ENCODE assay signal across 8 cellular contexts in genomic region chr1:181087400-181087901, GRCh38. TPM values are rescaled to one million over a fixed set of nuclear protein-coding genes. Genes with fewer than 3 reads are reported as not detected.
A peak's percentile ranks its signal among the peaks of the same experiment; 100 is the strongest.
DNase-seq lines count a peak whose midpoint lies in the region; ATAC-seq and TF ChIP-seq lines count a peak whose summit lies in the region.

No MANE protein-coding gene starts in this region.

- H3K4me1 ChIP-seq in Panc1 (ENCODE audit: control insufficient read depth, insufficient read depth, low read length), result peaks cover 32% of the 10 kb centered on the region

- H3K9me3 ChIP-seq in Panc1 (ENCODE audit: control insufficient read depth, insufficient read depth, low read depth, low read length), result no peaks in the 10 kb centered on the region

- BruUV-seq in Panc1 (replicated peaks; lab: Mats Ljungman, UMichigan), result no TSS peak

- peak overlapping the region; percentile 92 for H3K27ac ChIP-seq in Panc1 (ENCODE audit: low read length)

- peak; percentile 50 for DNase-seq in activated naive CD4-positive, alpha-beta T cell treated with anti-CD3 and anti-CD28 coated beads for 36 hours
- no peak for DNase-seq in activated naive CD4-positive, alpha-beta T cell treated with Interleukin-2 at 50 U/mL for 16 hours
- no peak for DNase-seq in Panc1 (ENCODE audit: low read depth, low spot score)
- no peak for DNase-seq in effector memory CD8-positive, alpha-beta T cell
- DNase-seq in type B pancreatic cell (ENCODE audit: extremely low spot score, unreplicated experiment), result no peak
- DNase-seq in omental fat pad (ENCODE audit: low spot score), result no peak
- DNase-seq in activated gamma-delta T cell (lab: John Stamatoyannopoulos, UW), result no peak

- ATAC-seq in Panc1, result no peak
- ATAC-seq in effector memory CD8-positive, alpha-beta T cell (replicated peaks), result no peak
- ATAC-seq in omental fat pad (ENCODE audit: low FRiP score), result no peak
- ATAC-seq in HG03521 (IDR thresholded peaks at IDR 0.05; ENCODE audit: unreplicated experiment), result no peak

- peaks cover 40% of the 10 kb centered on the region for H3K4me1 Mint-ChIP-seq in activated naive CD4-positive, alpha-beta T cell treated with anti-CD3 and anti-CD28 coated beads for 36 hours (ENCODE audit: low read depth)
- H3K4me1 Mint-ChIP-seq in effector memory CD8-positive, alpha-beta T cell (ENCODE audit: low read depth in 2 of 2), result peaks cover 25 to 30% of the 10 kb centered on the region in 2 donors
- H3K4me1 Mint-ChIP-seq in type B pancreatic cell (ENCODE audit: unreplicated experiment), result peaks cover 21% of the 10 kb centered on the region

- CTCF ChIA-PET in activated naive CD4-positive, alpha-beta T cell treated with anti-CD3 and anti-CD28 coated beads for 36 hours (lab: Charles Lee), result interaction anchor here (0.6 to 5.5 kb wide), 5 partner anchors 48 to 89 kb away, joined by 3 to 129 read pairs (median 3); no protein-coding TSS in a partner anchor
- CTCF ChIA-PET in Panc1 (lab: Charles Lee), result no interaction called here

- intact Hi-C loops in activated naive CD4-positive, alpha-beta T cell treated with anti-CD3 and anti-CD28 coated beads for 36 hours (cut with micrococcal nuclease), result no loop called here
- intact Hi-C loops in Panc1 (cut with micrococcal nuclease; ENCODE audit: unreplicated experiment), result no loop called here

- no peak for TF ChIP-seq CTCF in Panc1 (IDR thresholded peaks at IDR 0.05)
- TF ChIP-seq CTCF in type B pancreatic cell (conservative IDR thresholded peaks at IDR 0.05), result no peak
- no peak for TF ChIP-seq CTCF in omental fat pad (IDR thresholded peaks at IDR 0.05)

- peaks cover 31% of the 10 kb centered on the region for H3K36me3 Mint-ChIP-seq in activated naive CD4-positive, alpha-beta T cell treated with anti-CD3 and anti-CD28 coated beads for 36 hours (ENCODE audit: low read depth)
- H3K36me3 Mint-ChIP-seq in effector memory CD8-positive, alpha-beta T cell (ENCODE audit: insufficient read depth), result peaks cover 44% of the 10 kb centered on the region
- H3K36me3 Mint-ChIP-seq in type B pancreatic cell, result peaks cover 9% of the 10 kb centered on the region

- H3K4me3 Mint-ChIP-seq in activated naive CD4-positive, alpha-beta T cell treated with anti-CD3 and anti-CD28 coated beads for 36 hours, result peak overlapping the region; percentile 97
- peak overlapping the region; percentile 92 to 97 for H3K4me3 Mint-ChIP-seq in effector memory CD8-positive, alpha-beta T cell
- peak overlapping the region; percentile 99 for H3K4me3 Mint-ChIP-seq in type B pancreatic cell

- H3K27me3 ChIP-seq in Panc1 (ENCODE audit: control insufficient read depth, insufficient read depth, low read length), result no peaks in the 10 kb centered on the region

- POLR2A ChIA-PET in Panc1 (lab: Charles Lee), result interaction anchor here (0.6 to 0.7 kb wide), 2 partner anchors 14 to 49 kb away, joined by 3 read pairs; no protein-coding TSS in a partner anchor

- H3K36me3 ChIP-seq in Panc1 (ENCODE audit: control insufficient read depth, insufficient read depth, low read length), result peaks cover 9% of the 10 kb centered on the region

- H3K4me3 ChIP-seq in Panc1 (ENCODE audit: low read depth in 2 of 2, low read length in 2 of 2), result peak overlapping the region; percentile 80 to 94

- no peaks in the 10 kb centered on the region for H3K27me3 Mint-ChIP-seq in activated naive CD4-positive, alpha-beta T cell treated with anti-CD3 and anti-CD28 coated beads for 36 hours (ENCODE audit: low read depth)
- H3K27me3 Mint-ChIP-seq in effector memory CD8-positive, alpha-beta T cell, result no peaks in the 10 kb centered on the region
- peaks cover 17% of the 10 kb centered on the region for H3K27me3 Mint-ChIP-seq in type B pancreatic cell

- H3K9me3 Mint-ChIP-seq in activated naive CD4-positive, alpha-beta T cell treated with anti-CD3 and anti-CD28 coated beads for 36 hours, result no peaks in the 10 kb centered on the region
- no peaks in the 10 kb centered on the region for H3K9me3 Mint-ChIP-seq in effector memory CD8-positive, alpha-beta T cell
- no peaks in the 10 kb centered on the region for H3K9me3 Mint-ChIP-seq in type B pancreatic cell

- in situ Hi-C loops in Panc1 (cut with HindIII; ENCODE audit: low pct_unique_long_range_greater_than_20kb, low sequenced_read_pairs), result no loop called here

- peak overlapping the region; percentile 68 for H3K27ac Mint-ChIP-seq in activated naive CD4-positive, alpha-beta T cell treated with anti-CD3 and anti-CD28 coated beads for 36 hours
- H3K27ac Mint-ChIP-seq in effector memory CD8-positive, alpha-beta T cell, result peak overlapping the region in 1 of 2 donors; percentile 99
- H3K27ac Mint-ChIP-seq in type B pancreatic cell, result no peak overlapping the region

RNA-seq across cellular contexts. Expression of gene IER5, which starts 1.0 kb away (rescaled TPM):
- 10 to 100 TPM; 33.5 to 34.4 TPM for total RNA-seq in activated naive CD4-positive, alpha-beta T cell treated with anti-CD3 and anti-CD28 coated beads for 36 hours
- 20.4 TPM for total RNA-seq in Panc1 (2021; ENCODE audit: unreplicated experiment)
- polyA plus RNA-seq in Panc1 (2012; ENCODE audit: insufficient read length), result 14.2 TPM
- 16.6 and 27.7 TPM in 2 replicates for total RNA-seq in type B pancreatic cell (ENCODE audit: low replicate concordance)
- 10 to 100 TPM in 2 of 4 donors, 1 to 10 TPM in 2; 6.7 to 45.4 (median 19.5) TPM for total RNA-seq in omental fat pad

RNA-seq across cellular contexts. Expression of gene MR1, which starts 53.7 kb away (rescaled TPM):
- total RNA-seq in activated naive CD4-positive, alpha-beta T cell treated with anti-CD3 and anti-CD28 coated beads for 36 hours, result 10 to 100 TPM; 22.5 to 25.0 TPM
- 3.9 TPM for total RNA-seq in Panc1 (2021; ENCODE audit: unreplicated experiment)
- 2.2 TPM for polyA plus RNA-seq in Panc1 (2012; ENCODE audit: insufficient read length)
- 0.62 and 0.99 TPM in 2 replicates for total RNA-seq in type B pancreatic cell (ENCODE audit: low replicate concordance)
- 10 to 100 TPM; 12.5 to 16.2 (median 13.1) TPM for total RNA-seq in omental fat pad
